In the genomic region with DNA sequence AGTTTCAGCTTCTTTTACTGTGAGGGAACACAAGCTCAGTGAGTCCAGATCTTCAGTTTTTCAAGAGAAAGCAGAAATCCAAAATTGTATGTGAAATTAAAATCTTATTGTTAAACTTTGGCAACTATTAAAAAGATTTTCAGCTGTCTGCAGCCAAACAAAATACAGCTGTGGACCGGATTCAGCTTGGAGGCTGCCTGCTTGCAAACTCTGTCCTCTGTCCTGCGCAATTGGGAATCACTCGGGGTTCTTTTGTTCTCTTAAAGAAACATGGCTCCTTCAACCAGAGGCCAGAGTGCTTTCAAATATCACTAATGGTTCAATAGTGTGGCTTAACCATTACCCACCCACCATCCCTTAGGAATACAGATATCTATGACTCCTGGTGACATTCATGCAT, we compare ENCODE assay signal across 14 cellular contexts.
A peak's percentile ranks its signal among the peaks of the same experiment; 100 is the strongest.
DNase-seq lines count a peak whose midpoint lies in the region; ATAC-seq and TF ChIP-seq lines count a peak whose summit lies in the region.
"Had no signal": no experiment of that assay in that cellular context is flagged by ENCODE, and none has a peak within 500 bp of the region (broad histone marks: within the 10 kb centered on the region; RNA-seq: fewer than 3 reads in every experiment).

No MANE protein-coding gene starts in this region.

- TF ChIP-seq CTCF in astrocyte of the cerebellum (IDR thresholded peaks at IDR 0.05; ENCODE audit: low read depth, low read length, missing control alignments) (no peak), foreskin fibroblast (IDR thresholded peaks at IDR 0.05; ENCODE audit: low read depth, low read length) (no peak), Peyer's patch (IDR thresholded peaks at IDR 0.05) (no peak)

- peak; percentile 67 for DNase-seq in astrocyte of the cerebellum (ENCODE audit: low read depth)
- peak; percentile 56 to 84 for DNase-seq in foreskin fibroblast
- DNase-seq in myocyte (ENCODE audit: low read depth), result peak; percentile 18
- DNase-seq in Peyer's patch, result no peak
- DNase-seq: activated CD4-positive, CD25-positive, alpha-beta regulatory T cell treated with anti-CD3 and anti-CD28 coated beads, Interleukin-2, amount 50 U/mL, for 72 hours; activated T-cell treated with anti-CD3 and anti-CD28 coated beads for 4 hours; CD8-positive, alpha-beta T cell; NCI-H187; NCI-H69; T-helper 2 cell had no signal

- no peak overlapping the region for H3K4me3 ChIP-seq in astrocyte of the cerebellum (ENCODE audit: low read depth, low read length)
- peak overlapping the region in 1 of 2 donors; percentile 6 for H3K4me3 ChIP-seq in foreskin fibroblast (ENCODE audit: low read depth in 1 of 2, low read length in 2 of 2)
- no peak overlapping the region for H3K4me3 ChIP-seq in urinary bladder (ENCODE audit: low read depth, low read length)
- no peak overlapping the region for H3K4me3 ChIP-seq in Peyer's patch
- H3K4me3 ChIP-seq: suprapubic skin had no signal

- no peak for TF ChIP-seq POLR2A in Peyer's patch (IDR thresholded peaks at IDR 0.05)

- peak overlapping the region; percentile 43 for H3K27ac ChIP-seq in urinary bladder (ENCODE audit: low read depth)
- peak overlapping the region in 1 of 4 donors; percentile 46 for H3K27ac ChIP-seq in Peyer's patch

- H3K4me1 ChIP-seq in urinary bladder (ENCODE audit: insufficient read depth) (no peaks in the 10 kb centered on the region), Peyer's patch (no peaks in the 10 kb centered on the region)

- no peaks in the 10 kb centered on the region for H3K9me3 ChIP-seq in Peyer's patch
- H3K9me3 ChIP-seq: suprapubic skin had no signal

- H3K36me3 ChIP-seq in urinary bladder (ENCODE audit: insufficient read depth) (no peaks in the 10 kb centered on the region), Peyer's patch (no peaks in the 10 kb centered on the region)
- H3K36me3 ChIP-seq: suprapubic skin had no signal

- ATAC-seq in HG03521 (IDR thresholded peaks at IDR 0.05; ENCODE audit: unreplicated experiment) (no peak), HG03045 (IDR thresholded peaks at IDR 0.05; ENCODE audit: unreplicated experiment) (no peak)
- ATAC-seq: CD8-positive, alpha-beta T cell had no signal

- no peaks in the 10 kb centered on the region for H3K27me3 ChIP-seq in Peyer's patch
- H3K27me3 ChIP-seq: suprapubic skin had no signal

- 29% methylated on average over 3 of the region's 3 CpGs for WGBS in urinary bladder

- in situ Hi-C loops in astrocyte of the cerebellum (cut with HindIII; ENCODE audit: low sequenced_read_pairs), result no loop called here

Comparison
In these comparisons a context has a peak if more than half of its experiments do, and no peak if none do; other contexts are left out.
1. DNase-seq: peak in astrocyte of the cerebellum (single experiment), foreskin fibroblast (2 of 2) and myocyte (single experiment); none in Peyer's patch (0 of 3).